9 cellular contexts compared by ENCODE assay signal in the genomic region with DNA sequence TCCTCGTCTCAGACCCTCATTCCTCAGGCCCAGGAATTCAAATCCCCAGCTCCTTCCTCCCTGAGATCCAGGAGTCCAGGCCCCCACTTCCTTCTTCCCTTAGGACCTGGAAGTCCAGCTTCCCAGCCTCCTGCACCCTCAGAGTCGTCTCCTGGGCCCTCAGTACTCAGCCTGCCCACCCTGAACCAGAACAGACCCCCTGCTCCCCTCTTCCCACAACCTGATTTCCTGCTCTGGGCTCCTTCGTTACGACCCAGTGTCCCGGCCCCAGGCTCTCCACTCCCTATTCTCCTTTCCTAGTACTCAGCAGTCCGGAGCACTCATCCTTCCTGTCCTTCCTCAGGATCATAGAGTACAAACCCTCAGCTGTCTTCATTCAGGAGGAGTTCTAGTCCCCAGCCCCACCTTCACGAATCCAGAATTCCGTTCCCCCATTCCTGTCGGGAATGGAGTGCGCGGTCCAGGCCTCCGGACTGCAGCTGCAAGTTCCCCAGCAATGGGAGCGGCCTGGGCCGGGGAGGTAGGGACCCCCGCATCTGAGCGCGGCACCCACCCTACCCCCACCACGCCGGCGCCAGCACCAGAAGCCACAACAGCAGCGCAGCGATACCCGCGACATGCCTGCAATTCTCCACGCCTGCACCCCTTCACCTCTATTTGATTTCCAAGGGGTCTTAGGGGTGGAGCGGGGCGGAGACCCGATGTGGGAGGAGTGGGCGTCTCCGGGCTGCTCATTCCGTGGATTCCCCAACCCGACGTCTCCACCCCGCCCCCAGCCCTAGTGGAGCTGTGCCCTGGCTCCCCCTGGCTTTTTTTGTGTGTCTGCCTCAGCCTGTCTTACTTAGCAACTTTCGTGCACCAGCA. TPM values are rescaled to one million over a fixed set of nuclear protein-coding genes. Genes with fewer than 3 reads are reported as not detected.
DNase-seq lines count a peak whose midpoint lies in the region; ATAC-seq and TF ChIP-seq lines count a peak whose summit lies in the region.
"Had no signal": no experiment of that assay in that cellular context is flagged by ENCODE, and none has a peak within 500 bp of the region (broad histone marks: within the 10 kb centered on the region; RNA-seq: fewer than 3 reads in every experiment).

No MANE protein-coding gene starts in this region.

- H3K9me3 Mint-ChIP-seq in Caco-2 (ENCODE audit: unreplicated experiment) (no peaks in the 10 kb centered on the region), endothelial cell (ENCODE audit: unreplicated experiment) (no peaks in the 10 kb centered on the region)

- H3K4me3 Mint-ChIP-seq in Caco-2 (ENCODE audit: unreplicated experiment): peak overlapping the region; percentile 87
- peak overlapping the region; percentile 88 for H3K4me3 Mint-ChIP-seq in endothelial cell (ENCODE audit: unreplicated experiment)

- H3K79me2 ChIP-seq in osteoblast (ENCODE audit: insufficient read depth, low read length): peaks cover 27% of the 10 kb centered on the region

- H3K4me1 Mint-ChIP-seq in Caco-2 (ENCODE audit: low read depth, unreplicated experiment) (peaks cover 40% of the 10 kb centered on the region), endothelial cell (ENCODE audit: unreplicated experiment) (peaks cover 36% of the 10 kb centered on the region)

- H3K36me3 ChIP-seq in Caco-2 (ENCODE audit: control insufficient read depth, insufficient read depth, low read length) (peaks cover 9% of the 10 kb centered on the region; the same call in 1 of the 2 replicates), Peyer's patch (peaks cover 0 to 22% (median 0%) of the 10 kb centered on the region in 3 donors), osteoblast (ENCODE audit: insufficient read depth, low read length) (peaks cover 27% of the 10 kb centered on the region)

- DNase-seq in Caco-2 (peak; percentile 53 to 62), Peyer's patch (peak in 1 of 3 donors; percentile 62), endothelial cell (ENCODE audit: low spot score) (no peak), osteoblast (ENCODE audit: insufficient read length, low spot score, missing footprints) (peak; percentile 25), HuH-7 (ENCODE audit: low spot score) (no peak), GDM1 (lab: John Stamatoyannopoulos, UW) (no peak), SIG-M5 treated with dmso at 0.1 percent for 504 hours (lab: John Stamatoyannopoulos, UW; ENCODE audit: unreplicated experiment) (no peak)

- peaks cover 64% of the 10 kb centered on the region for H3K36me3 Mint-ChIP-seq in Caco-2 (ENCODE audit: insufficient read depth, unreplicated experiment)
- no peaks in the 10 kb centered on the region for H3K36me3 Mint-ChIP-seq in endothelial cell (ENCODE audit: low read depth, unreplicated experiment)

- ATAC-seq in HG02970 (IDR thresholded peaks at IDR 0.05; ENCODE audit: low FRiP score, unreplicated experiment): no peak

- H3K27ac Mint-ChIP-seq in Caco-2 (ENCODE audit: unreplicated experiment) (peak overlapping the region; percentile 98), endothelial cell (ENCODE audit: unreplicated experiment) (peak overlapping the region; percentile 89)

- H3K27me3 Mint-ChIP-seq in Caco-2 (ENCODE audit: insufficient read depth, unreplicated experiment) (no peaks in the 10 kb centered on the region), endothelial cell (ENCODE audit: unreplicated experiment) (peaks cover 20% of the 10 kb centered on the region)

- intact Hi-C loops in Caco-2 (cut with micrococcal nuclease; ENCODE audit: unreplicated experiment): loop anchor here (1.0 kb wide), 1 partner anchor 110 kb away; no protein-coding TSS in a partner anchor

- H3K27ac ChIP-seq in Peyer's patch (peak overlapping the region; percentile 34 to 80 (median 74)), osteoblast (ENCODE audit: low read depth, low read length) (no peak overlapping the region)

- H3K27me3 ChIP-seq in Caco-2 (replicated peaks; ENCODE audit: control insufficient read depth, insufficient read depth, low read length) (no peaks in the 10 kb centered on the region), Peyer's patch (no peaks in the 10 kb centered on the region), osteoblast (ENCODE audit: insufficient read depth, low read length) (peaks cover 3% of the 10 kb centered on the region)

- no peaks in the 10 kb centered on the region for H3K9me3 ChIP-seq in Caco-2
- H3K9me3 ChIP-seq in Peyer's patch: no peaks in the 10 kb centered on the region
- H3K9me3 ChIP-seq in osteoblast (ENCODE audit: low read depth, low read length): no peaks in the 10 kb centered on the region

- H3K4me1 ChIP-seq in Caco-2 (peaks cover 17% of the 10 kb centered on the region), Peyer's patch (peaks cover 0 to 45% (median 9%) of the 10 kb centered on the region in 4 donors), osteoblast (ENCODE audit: insufficient read depth, low read length) (peaks cover 3% of the 10 kb centered on the region)

- peak overlapping the region; percentile 76 for H3K4me2 ChIP-seq in osteoblast (ENCODE audit: insufficient read depth, low read length)

- no TSS peak for BruUV-seq in Caco-2 (replicated peaks; lab: Mats Ljungman, UMichigan)

- H3K4me3 ChIP-seq in Caco-2 (ENCODE audit: low read depth, low read length) (peak overlapping the region; percentile 33), Peyer's patch (peak overlapping the region; percentile 32 to 62 (median 48)), osteoblast (ENCODE audit: insufficient read depth, low read length) (no peak overlapping the region)

- H4K20me1 ChIP-seq in osteoblast (ENCODE audit: insufficient read depth, low read length): peaks cover 36% of the 10 kb centered on the region

- no peak overlapping the region for H2AFZ ChIP-seq in osteoblast (ENCODE audit: low read length)

- POLR2A ChIA-PET in Caco-2 (lab: Charles Lee): interaction anchor here (0.7 to 1.3 kb wide), 2 partner anchors 8 to 13 kb away, joined by 3 read pairs; a partner anchor contains a TSS

- TF ChIP-seq POLR2A in Peyer's patch (IDR thresholded peaks at IDR 0.05): no peak

- CTCF ChIA-PET in Caco-2 (lab: Charles Lee): interaction anchor here (0.6 to 1.0 kb wide), 5 partner anchors 34 to 253 kb away, joined by 3 to 5 read pairs (median 3); a partner anchor contains a TSS

- TF ChIP-seq CTCF in Caco-2 (IDR thresholded peaks at IDR 0.05; ENCODE audit: insufficient read depth in 1 of 2, low read depth in 1 of 2, low read length in 1 of 2, severe bottlenecking in 1 of 2, unreplicated experiment in 1 of 2) (no peak), Peyer's patch (IDR thresholded peaks at IDR 0.05) (no peak), endothelial cell (IDR thresholded peaks at IDR 0.05; ENCODE audit: unreplicated experiment) (no peak), osteoblast (IDR thresholded peaks at IDR 0.05; ENCODE audit: extremely low read depth, low read depth, low read length) (no peak)

RNA-seq across cellular contexts. Expression of a gene that starts 12.7 kb away (rescaled TPM):
- total RNA-seq in Caco-2 (2022) (135 and 144 TPM in 2 replicates), Peyer's patch (10 to 100 TPM; 75.8 to 96.6 (median 88.1) TPM), endothelial cell (ENCODE audit: unreplicated experiment) (146 TPM), osteoblast (69.8 and 75.1 TPM in 2 replicates)

RNA-seq across cellular contexts. Expression of a gene that starts 33.7 kb away (rescaled TPM):
- total RNA-seq in Caco-2 (2022): 19.9 and 21.5 TPM in 2 replicates
- 10 to 100 TPM; 14.9 to 71.2 (median 51.3) TPM for total RNA-seq in Peyer's patch
- total RNA-seq in endothelial cell (ENCODE audit: unreplicated experiment): 29.2 TPM
- total RNA-seq in osteoblast: 8.0 and 13.8 TPM in 2 replicates

RNA-seq across cellular contexts. Expression of a gene that starts 36.4 kb away (rescaled TPM):
- total RNA-seq in Caco-2 (2022) (1.1 and 1.3 TPM in 2 replicates), Peyer's patch (1 to 10 TPM in 1 of 4 donors, not detected in 3; 4.0 TPM), endothelial cell (ENCODE audit: unreplicated experiment) (not detected), osteoblast (0.72 TPM in 1 of 2 replicates, not detected in the other)

RNA-seq across cellular contexts. Expression of a gene that starts 38.5 kb away (rescaled TPM):
- not detected in 2 replicates for total RNA-seq in Caco-2 (2022)
- not detected for total RNA-seq in Peyer's patch
- not detected for total RNA-seq in endothelial cell (ENCODE audit: unreplicated experiment)
- not detected in 2 replicates for total RNA-seq in osteoblast
- total RNA-seq: posterior vena cava had no signal

Comparison
In these comparisons a context has a peak if more than half of its experiments do, and no peak if none do; other contexts are left out.
1. DNase-seq: peak in Caco-2 (2 of 2) and osteoblast (single experiment); none in endothelial cell (single experiment), HuH-7 (single experiment), GDM1 (single experiment) and SIG-M5 treated with dmso at 0.1 percent for 504 hours (single experiment).